In genomic region chr21:20971296-20971921, GRCh38 we compare ENCODE assay signal across 1 cellular context.
TF ChIP-seq lines count a peak whose summit lies in the region.

No MANE protein-coding gene starts in this region.

TF ChIP-seq in WTC11, 78 proteins besides CTCF, POLR2A, EP300 and RAD21 (continued from another document):
- no peak for TF ChIP-seq ZNF512 (CRISPR knock-in tag; IDR thresholded peaks at IDR 0.05; ENCODE audit: borderline replicate concordance)
